Comparison of ENCODE assay signal across 9 cellular contexts in the genomic region with DNA sequence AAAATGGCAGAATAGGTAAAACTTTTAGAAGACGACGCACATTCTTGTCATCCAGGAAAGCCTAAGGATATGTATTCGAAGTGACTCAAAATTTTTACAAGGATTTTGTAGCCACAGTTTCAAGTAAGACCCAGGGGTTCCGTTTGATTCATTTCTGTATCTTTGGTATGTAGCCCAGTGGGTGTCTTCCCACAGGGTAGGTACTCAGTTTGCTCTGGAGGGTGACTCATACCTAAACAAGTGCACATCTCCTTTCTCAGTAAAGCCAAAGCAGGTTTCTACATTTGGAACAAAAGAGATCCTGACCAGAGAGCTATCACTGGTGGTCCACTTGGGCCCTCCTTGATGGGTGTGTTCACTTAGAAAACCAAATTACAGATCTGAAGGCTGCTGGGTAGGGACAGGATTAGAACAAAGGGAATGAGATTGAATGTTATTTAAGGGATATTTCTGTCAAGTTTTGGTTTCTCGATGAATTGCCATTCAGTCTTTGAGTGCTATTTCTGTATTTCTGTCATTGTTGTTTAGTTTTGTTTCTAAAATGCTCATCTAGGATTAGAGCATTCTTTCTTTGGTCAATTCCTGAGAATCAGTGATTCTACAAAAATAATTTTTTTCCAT. TPM values are rescaled to one million over a fixed set of nuclear protein-coding genes. Genes with fewer than 3 reads are reported as not detected.
A peak's percentile ranks its signal among the peaks of the same experiment; 100 is the strongest.
DNase-seq lines count a peak whose midpoint lies in the region; ATAC-seq and TF ChIP-seq lines count a peak whose summit lies in the region.
"Had no signal": no experiment of that assay in that cellular context is flagged by ENCODE, and none has a peak within 500 bp of the region (broad histone marks: within the 10 kb centered on the region; RNA-seq: fewer than 3 reads in every experiment).

No MANE protein-coding gene starts in this region.

- peak; percentile 91 for ATAC-seq in HG03108 (IDR thresholded peaks at IDR 0.05; ENCODE audit: unreplicated experiment)

- peaks cover 3% of the 10 kb centered on the region for H3K4me1 Mint-ChIP-seq in activated CD4-positive, alpha-beta memory T cell treated with anti-CD3 and anti-CD28 coated beads, Interleukin-2, amount 10 ng/mL, durations not matched to agents 7 days and 5 days
- peaks cover 10% of the 10 kb centered on the region for H3K4me1 Mint-ChIP-seq in activated CD4-positive, alpha-beta memory T cell treated with anti-CD3 and anti-CD28 coated beads for 36 hours (ENCODE audit: low read depth)
- H3K4me1 Mint-ChIP-seq in nephron progenitor cell: peaks cover 36% of the 10 kb centered on the region
- H3K4me1 Mint-ChIP-seq: CD4-positive, CD25-positive, alpha-beta regulatory T cell had no signal

- H3K36me3 Mint-ChIP-seq in activated CD4-positive, alpha-beta memory T cell treated with anti-CD3 and anti-CD28 coated beads, Interleukin-2, amount 10 ng/mL, durations not matched to agents 7 days and 5 days (ENCODE audit: low read depth): no peaks in the 10 kb centered on the region
- no peaks in the 10 kb centered on the region for H3K36me3 Mint-ChIP-seq in activated CD4-positive, alpha-beta memory T cell treated with anti-CD3 and anti-CD28 coated beads for 36 hours
- peaks cover 15% of the 10 kb centered on the region for H3K36me3 Mint-ChIP-seq in nephron progenitor cell (ENCODE audit: low read depth)
- H3K36me3 Mint-ChIP-seq: CD4-positive, CD25-positive, alpha-beta regulatory T cell had no signal

- in situ Hi-C loops in astrocyte of the cerebellum (cut with HindIII; ENCODE audit: low sequenced_read_pairs): no loop called here

- no peak overlapping the region for H3K27ac Mint-ChIP-seq in activated CD4-positive, alpha-beta memory T cell treated with anti-CD3 and anti-CD28 coated beads, Interleukin-2, amount 10 ng/mL, durations not matched to agents 7 days and 5 days
- H3K27ac Mint-ChIP-seq in activated CD4-positive, alpha-beta memory T cell treated with anti-CD3 and anti-CD28 coated beads for 36 hours: no peak overlapping the region
- peak overlapping the region; percentile 64 for H3K27ac Mint-ChIP-seq in nephron progenitor cell
- H3K27ac Mint-ChIP-seq: CD4-positive, CD25-positive, alpha-beta regulatory T cell had no signal

- no peak overlapping the region for H3K4me3 ChIP-seq in astrocyte of the cerebellum (ENCODE audit: low read depth, low read length)

- no peak overlapping the region for H3K4me3 Mint-ChIP-seq in activated CD4-positive, alpha-beta memory T cell treated with anti-CD3 and anti-CD28 coated beads, Interleukin-2, amount 10 ng/mL, durations not matched to agents 7 days and 5 days
- no peak overlapping the region for H3K4me3 Mint-ChIP-seq in activated CD4-positive, alpha-beta memory T cell treated with anti-CD3 and anti-CD28 coated beads for 36 hours
- H3K4me3 Mint-ChIP-seq in nephron progenitor cell: no peak overlapping the region
- H3K4me3 Mint-ChIP-seq: CD4-positive, CD25-positive, alpha-beta regulatory T cell had no signal

- H3K9me3 Mint-ChIP-seq in activated CD4-positive, alpha-beta memory T cell treated with anti-CD3 and anti-CD28 coated beads, Interleukin-2, amount 10 ng/mL, durations not matched to agents 7 days and 5 days: no peaks in the 10 kb centered on the region
- H3K9me3 Mint-ChIP-seq in activated CD4-positive, alpha-beta memory T cell treated with anti-CD3 and anti-CD28 coated beads for 36 hours: no peaks in the 10 kb centered on the region
- no peaks in the 10 kb centered on the region for H3K9me3 Mint-ChIP-seq in nephron progenitor cell
- H3K9me3 Mint-ChIP-seq: CD4-positive, CD25-positive, alpha-beta regulatory T cell had no signal

- TF ChIP-seq CTCF in astrocyte of the cerebellum (IDR thresholded peaks at IDR 0.05; ENCODE audit: low read depth, low read length, missing control alignments) (no peak), nephron progenitor cell (IDR thresholded peaks at IDR 0.05) (no peak)

- CTCF ChIA-PET in activated CD4-positive, alpha-beta memory T cell treated with anti-CD3 and anti-CD28 coated beads, Interleukin-2, amount 10 ng/mL, durations not matched to agents 7 days and 5 days (lab: Charles Lee): no interaction called here
- CTCF ChIA-PET in activated CD4-positive, alpha-beta memory T cell treated with anti-CD3 and anti-CD28 coated beads for 36 hours (lab: Charles Lee): no interaction called here

- POLR2A ChIA-PET in activated CD4-positive, alpha-beta memory T cell treated with anti-CD3 and anti-CD28 coated beads, Interleukin-2, amount 10 ng/mL, durations not matched to agents 7 days and 5 days (lab: Charles Lee): no interaction called here
- POLR2A ChIA-PET in activated CD4-positive, alpha-beta memory T cell treated with anti-CD3 and anti-CD28 coated beads for 36 hours (lab: Charles Lee): no interaction called here

- intact Hi-C loops in activated CD4-positive, alpha-beta memory T cell treated with anti-CD3 and anti-CD28 coated beads for 36 hours (cut with micrococcal nuclease): loop anchor here (2.0 kb wide), 1 partner anchor 32 kb away; no protein-coding TSS in a partner anchor

- peak; percentile 13 for DNase-seq in activated CD4-positive, alpha-beta memory T cell treated with anti-CD3 and anti-CD28 coated beads, Interleukin-2, amount 10 ng/mL, durations not matched to agents 7 days and 5 days
- no peak for DNase-seq in activated CD4-positive, alpha-beta memory T cell treated with anti-CD3 and anti-CD28 coated beads for 36 hours
- peak; percentile 81 for DNase-seq in astrocyte of the cerebellum (ENCODE audit: low read depth)
- DNase-seq in nephron progenitor cell: no peak
- DNase-seq in NCI-H524 (lab: John Stamatoyannopoulos, UW): no peak
- no peak for DNase-seq in globus pallidus (ENCODE audit: low spot score)
- no peak for DNase-seq in stimulated activated CD4-positive, alpha-beta T cell treated with anti-CD3 and anti-CD28 coated beads, Interleukin-4, amount 100 ng/mL, for 4 hours

- H3K27me3 Mint-ChIP-seq in activated CD4-positive, alpha-beta memory T cell treated with anti-CD3 and anti-CD28 coated beads, Interleukin-2, amount 10 ng/mL, durations not matched to agents 7 days and 5 days: peaks cover 2% of the 10 kb centered on the region
- no peaks in the 10 kb centered on the region for H3K27me3 Mint-ChIP-seq in activated CD4-positive, alpha-beta memory T cell treated with anti-CD3 and anti-CD28 coated beads for 36 hours
- H3K27me3 Mint-ChIP-seq in nephron progenitor cell (ENCODE audit: low read depth, poor library complexity): no peaks in the 10 kb centered on the region
- H3K27me3 Mint-ChIP-seq: CD4-positive, CD25-positive, alpha-beta regulatory T cell had no signal

RNA-seq across cellular contexts. Expression of a gene that starts 56.1 kb away (rescaled TPM):
- total RNA-seq in activated CD4-positive, alpha-beta memory T cell treated with anti-CD3 and anti-CD28 coated beads, Interleukin-2, amount 10 ng/mL, durations not matched to agents 7 days and 5 days: under 1 TPM; 0.13 to 0.63 TPM
- under 1 TPM; 0.48 to 0.52 TPM for total RNA-seq in activated CD4-positive, alpha-beta memory T cell treated with anti-CD3 and anti-CD28 coated beads for 36 hours

Comparison
In these comparisons a context has a peak if more than half of its experiments do, and no peak if none do; other contexts are left out.
1. DNase-seq: peak in activated CD4-positive, alpha-beta memory T cell treated with anti-CD3 and anti-CD28 coated beads, Interleukin-2, amount 10 ng/mL, durations not matched to agents 7 days and 5 days (single experiment) and astrocyte of the cerebellum (single experiment); none in activated CD4-positive, alpha-beta memory T cell treated with anti-CD3 and anti-CD28 coated beads for 36 hours (single experiment), nephron progenitor cell (single experiment), NCI-H524 (0 of 2), globus pallidus (single experiment) and stimulated activated CD4-positive, alpha-beta T cell treated with anti-CD3 and anti-CD28 coated beads, Interleukin-4, amount 100 ng/mL, for 4 hours (0 of 2).